8 cellular contexts compared by ENCODE assay signal in the genomic region with DNA sequence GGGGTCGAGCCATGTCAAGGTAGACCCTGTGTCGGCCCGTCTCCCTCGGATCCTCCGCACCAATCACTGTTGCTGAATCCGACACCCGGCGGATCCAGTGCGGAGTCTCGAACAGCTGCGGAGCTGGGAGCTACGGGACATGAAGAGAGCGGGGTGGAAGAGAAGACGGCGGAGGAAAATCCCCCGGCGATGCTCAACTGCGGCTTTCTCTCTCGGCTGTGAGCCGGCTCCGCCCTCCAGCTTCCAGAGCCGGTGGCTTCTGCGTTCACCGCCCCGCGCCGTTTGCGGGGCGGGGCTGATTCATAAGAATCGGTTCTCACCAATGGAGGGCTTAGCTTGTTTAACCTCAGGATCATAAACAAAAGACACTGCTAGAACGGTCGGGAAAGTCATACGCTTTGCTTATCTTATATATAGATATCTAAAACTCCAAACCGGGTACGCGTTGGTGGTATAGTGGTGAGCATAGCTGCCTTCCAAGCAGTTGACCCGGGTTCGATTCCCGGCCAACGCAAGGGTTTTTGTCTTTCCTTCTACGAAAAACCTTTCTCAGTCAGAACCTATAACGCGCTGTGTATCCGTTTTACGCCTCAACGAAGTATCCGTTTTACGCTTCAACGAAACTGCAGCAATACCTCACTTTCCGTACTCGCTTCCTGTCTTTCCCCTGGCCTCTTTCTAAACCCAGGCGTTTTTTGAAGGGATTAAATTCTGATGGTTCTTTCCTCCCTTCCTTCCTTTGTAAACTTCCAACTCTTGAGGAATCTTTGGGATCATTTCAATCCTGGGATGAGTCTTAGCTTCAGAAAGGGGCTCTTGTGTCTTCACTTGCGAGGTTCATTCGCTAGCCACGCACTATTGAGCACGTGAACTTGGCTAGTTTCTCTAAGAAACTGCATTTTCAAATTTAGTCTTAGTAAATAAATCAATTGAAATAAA. TPM values are rescaled to one million over a fixed set of nuclear protein-coding genes. Genes with fewer than 3 reads are reported as not detected.
A peak's percentile ranks its signal among the peaks of the same experiment; 100 is the strongest.
DNase-seq lines count a peak whose midpoint lies in the region; ATAC-seq and TF ChIP-seq lines count a peak whose summit lies in the region.
"Not testable (repeated sequence)": the region's sequence is repeated elsewhere in the genome, so short reads cannot be mapped to it uniquely, and the experiment has no call there.

No MANE protein-coding gene starts in this region.

- peak overlapping the region; percentile 86 for H3K27ac ChIP-seq in colonic mucosa

- TF ChIP-seq CTCF in colonic mucosa (IDR thresholded peaks at IDR 0.05): not testable (repeated sequence)

- peak overlapping the region; percentile 61 to 68 for H3K9ac ChIP-seq in colonic mucosa (ENCODE audit: low read depth in 2 of 2, low read length in 2 of 2)

- H3K27ac Mint-ChIP-seq in activated CD4-positive, alpha-beta T cell treated with anti-CD3 and anti-CD28 coated beads, Interleukin-2, amount 10 ng/mL, durations not matched to agents 24 days and 14 days: peak overlapping the region; percentile 96

- H3K9me3 ChIP-seq in colonic mucosa: not testable (repeated sequence)

- peak overlapping the region; percentile 55 for H3K4me3 ChIP-seq in colonic mucosa

- DNase-seq in AML-193 (lab: John Stamatoyannopoulos, UW) (peak; percentile 91 to 92), NCI-H526 (lab: John Stamatoyannopoulos, UW) (peak; percentile 96 to 98), colonic mucosa (peak; percentile 89), kidney tubule cell (ENCODE audit: low spot score) (peak; percentile 94)
- peak; percentile 97 for DNase-seq in activated CD4-positive, alpha-beta T cell treated with anti-CD3 and anti-CD28 coated beads, Interleukin-2, amount 10 ng/mL, durations not matched to agents 24 days and 14 days
- DNase-seq in stimulated activated CD4-positive, alpha-beta T cell treated with anti-CD3 and anti-CD28 coated beads, Interleukin-15, amount 100 ng/mL, for 48 hours (ENCODE audit: low read depth in 2 of 2): peak; percentile 89 to 95

- H3K27me3 Mint-ChIP-seq in activated CD4-positive, alpha-beta T cell treated with anti-CD3 and anti-CD28 coated beads, Interleukin-2, amount 10 ng/mL, durations not matched to agents 24 days and 14 days: peaks cover 25% of the 10 kb centered on the region

- ATAC-seq in GM19351 (IDR thresholded peaks at IDR 0.05; ENCODE audit: unreplicated experiment) (peak; percentile 66), HG03460 (IDR thresholded peaks at IDR 0.05; ENCODE audit: unreplicated experiment) (peak; percentile 58)

- H3K9me3 Mint-ChIP-seq in activated CD4-positive, alpha-beta T cell treated with anti-CD3 and anti-CD28 coated beads, Interleukin-2, amount 10 ng/mL, durations not matched to agents 24 days and 14 days: not testable (repeated sequence)

- not testable (repeated sequence) for H3K36me3 Mint-ChIP-seq in activated CD4-positive, alpha-beta T cell treated with anti-CD3 and anti-CD28 coated beads, Interleukin-2, amount 10 ng/mL, durations not matched to agents 24 days and 14 days (ENCODE audit: low read depth)

- H3K4me3 Mint-ChIP-seq in activated CD4-positive, alpha-beta T cell treated with anti-CD3 and anti-CD28 coated beads, Interleukin-2, amount 10 ng/mL, durations not matched to agents 24 days and 14 days: peak overlapping the region; percentile 93

- peaks cover 18% of the 10 kb centered on the region for H3K4me1 Mint-ChIP-seq in activated CD4-positive, alpha-beta T cell treated with anti-CD3 and anti-CD28 coated beads, Interleukin-2, amount 10 ng/mL, durations not matched to agents 24 days and 14 days

- intact Hi-C loops in activated CD4-positive, alpha-beta T cell treated with anti-CD3 and anti-CD28 coated beads, Interleukin-2, amount 10 ng/mL, durations not matched to agents 24 days and 14 days (cut with micrococcal nuclease): loop anchor here (1.0 to 10.0 kb wide), 3 partner anchors 8 to 46 kb away; no protein-coding TSS in a partner anchor
- intact Hi-C loops in colonic mucosa (cut with DNase I): not testable (repeated sequence)

- not testable (repeated sequence) for H3K4me1 ChIP-seq in colonic mucosa

- H3K36me3 ChIP-seq in colonic mucosa: not testable (repeated sequence)

- not testable (repeated sequence) for H3K27me3 ChIP-seq in colonic mucosa

RNA-seq across cellular contexts. Expression of a gene that starts 6.6 kb away (rescaled TPM):
- 0.91 and 1.2 TPM in 2 replicates for total RNA-seq in activated CD4-positive, alpha-beta T cell treated with anti-CD3 and anti-CD28 coated beads, Interleukin-2, amount 10 ng/mL, durations not matched to agents 24 days and 14 days
- 1 to 10 TPM; 1.0 to 3.6 TPM for total RNA-seq in colonic mucosa

RNA-seq across cellular contexts. Expression of a gene that starts 18.7 kb away (rescaled TPM):
- not detected in 2 replicates for total RNA-seq in activated CD4-positive, alpha-beta T cell treated with anti-CD3 and anti-CD28 coated beads, Interleukin-2, amount 10 ng/mL, durations not matched to agents 24 days and 14 days
- total RNA-seq in colonic mucosa: 10 to 100 TPM in 1 of 2 donors, 1 to 10 TPM in 1; 3.2 to 10.1 TPM

RNA-seq across cellular contexts. Expression of a gene that starts 25.7 kb away (rescaled TPM):
- total RNA-seq in activated CD4-positive, alpha-beta T cell treated with anti-CD3 and anti-CD28 coated beads, Interleukin-2, amount 10 ng/mL, durations not matched to agents 24 days and 14 days: not detected in 2 replicates
- 10 to 100 TPM in 1 of 2 donors, 1 to 10 TPM in 1; 4.5 to 14.0 TPM for total RNA-seq in colonic mucosa

Comparison
In these comparisons a context has a peak if more than half of its experiments do, and no peak if none do; other contexts are left out.
1. Peak in every context shown above with its lines: DNase-seq, ATAC-seq, H3K4me3 ChIP-seq and H3K27ac ChIP-seq.